ENCODE assay signal across 11 cellular contexts in the genomic region with DNA sequence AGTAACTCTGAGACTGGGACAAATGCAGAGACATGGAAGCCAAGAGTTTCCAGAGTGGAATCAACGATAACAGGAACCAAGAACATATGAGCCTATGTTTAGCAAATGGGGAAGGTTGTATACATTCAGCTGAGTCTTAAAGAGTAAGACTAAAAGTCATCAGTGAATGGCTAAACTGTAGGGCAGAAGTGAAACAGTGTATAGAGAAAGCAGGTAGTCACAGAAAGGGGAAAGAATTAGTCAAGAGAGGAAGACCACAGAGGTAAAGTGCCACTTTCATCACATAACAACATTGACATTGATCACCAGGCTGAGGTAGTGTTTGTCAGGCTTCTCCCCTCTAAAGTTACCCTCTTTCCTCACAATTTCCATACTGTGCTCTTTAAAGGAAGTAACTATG.
DNase-seq lines count a peak whose midpoint lies in the region; ATAC-seq and TF ChIP-seq lines count a peak whose summit lies in the region.
"Had no signal": no experiment of that assay in that cellular context is flagged by ENCODE, and none has a peak within 500 bp of the region (broad histone marks: within the 10 kb centered on the region; RNA-seq: fewer than 3 reads in every experiment).

No MANE protein-coding gene starts in this region.

- H3K4me1 Mint-ChIP-seq in WTC11, result peaks cover 38% of the 10 kb centered on the region

- peaks cover 6% of the 10 kb centered on the region for H3K36me3 Mint-ChIP-seq in WTC11

- H3K4me3 Mint-ChIP-seq in WTC11, result no peak overlapping the region
- H3K4me3 Mint-ChIP-seq: CD4-positive, alpha-beta T cell had no signal

- peak; percentile 50 for ATAC-seq in GM18867 (IDR thresholded peaks at IDR 0.05; ENCODE audit: unreplicated experiment)
- no peak for ATAC-seq in WTC11
- ATAC-seq: GM12878 had no signal

- POLR2A ChIA-PET in WTC11 (lab: Charles Lee), result interaction anchor here (0.6 kb wide), 1 partner anchor 301 kb away, joined by 3 read pairs; no protein-coding TSS in a partner anchor

- CTCF ChIA-PET in WTC11 (lab: Charles Lee), result no interaction called here

- no peak for TF ChIP-seq CTCF in WTC11 (IDR thresholded peaks at IDR 0.05)

- DNase-seq in NAMALWA (ENCODE audit: low spot score) (peak; percentile 1), WTC11 (ENCODE audit: low spot score) (no peak), NCI-H187 treated with DMSO at 0.1 percent for 48 hours (lab: John Stamatoyannopoulos, UW) (no peak), D341Med (ENCODE audit: low spot score) (no peak), activated T-cell treated with anti-CD3 and anti-CD28 coated beads for 4 hours (no peak)
- DNase-seq: AML-193; CD4-positive, alpha-beta T cell; DMS79 treated with DMSO at 0.1 percent for 48 hours; KG1 had no signal

- no peaks in the 10 kb centered on the region for H3K27me3 Mint-ChIP-seq in WTC11 (ENCODE audit: low read depth)
- H3K27me3 Mint-ChIP-seq: CD4-positive, alpha-beta T cell had no signal

- H3K9me3 Mint-ChIP-seq in WTC11, result peaks cover 13% of the 10 kb centered on the region

- H3K27ac Mint-ChIP-seq in WTC11, result 0 out of 2 replicates have a peak overlapping the region, but pooled peaks have one; percentile 34
- H3K27ac Mint-ChIP-seq: CD4-positive, alpha-beta T cell had no signal

TF ChIP-seq in WTC11, 78 proteins besides CTCF, POLR2A, EP300 and RAD21:
- TF ChIP-seq, protein P1, sequence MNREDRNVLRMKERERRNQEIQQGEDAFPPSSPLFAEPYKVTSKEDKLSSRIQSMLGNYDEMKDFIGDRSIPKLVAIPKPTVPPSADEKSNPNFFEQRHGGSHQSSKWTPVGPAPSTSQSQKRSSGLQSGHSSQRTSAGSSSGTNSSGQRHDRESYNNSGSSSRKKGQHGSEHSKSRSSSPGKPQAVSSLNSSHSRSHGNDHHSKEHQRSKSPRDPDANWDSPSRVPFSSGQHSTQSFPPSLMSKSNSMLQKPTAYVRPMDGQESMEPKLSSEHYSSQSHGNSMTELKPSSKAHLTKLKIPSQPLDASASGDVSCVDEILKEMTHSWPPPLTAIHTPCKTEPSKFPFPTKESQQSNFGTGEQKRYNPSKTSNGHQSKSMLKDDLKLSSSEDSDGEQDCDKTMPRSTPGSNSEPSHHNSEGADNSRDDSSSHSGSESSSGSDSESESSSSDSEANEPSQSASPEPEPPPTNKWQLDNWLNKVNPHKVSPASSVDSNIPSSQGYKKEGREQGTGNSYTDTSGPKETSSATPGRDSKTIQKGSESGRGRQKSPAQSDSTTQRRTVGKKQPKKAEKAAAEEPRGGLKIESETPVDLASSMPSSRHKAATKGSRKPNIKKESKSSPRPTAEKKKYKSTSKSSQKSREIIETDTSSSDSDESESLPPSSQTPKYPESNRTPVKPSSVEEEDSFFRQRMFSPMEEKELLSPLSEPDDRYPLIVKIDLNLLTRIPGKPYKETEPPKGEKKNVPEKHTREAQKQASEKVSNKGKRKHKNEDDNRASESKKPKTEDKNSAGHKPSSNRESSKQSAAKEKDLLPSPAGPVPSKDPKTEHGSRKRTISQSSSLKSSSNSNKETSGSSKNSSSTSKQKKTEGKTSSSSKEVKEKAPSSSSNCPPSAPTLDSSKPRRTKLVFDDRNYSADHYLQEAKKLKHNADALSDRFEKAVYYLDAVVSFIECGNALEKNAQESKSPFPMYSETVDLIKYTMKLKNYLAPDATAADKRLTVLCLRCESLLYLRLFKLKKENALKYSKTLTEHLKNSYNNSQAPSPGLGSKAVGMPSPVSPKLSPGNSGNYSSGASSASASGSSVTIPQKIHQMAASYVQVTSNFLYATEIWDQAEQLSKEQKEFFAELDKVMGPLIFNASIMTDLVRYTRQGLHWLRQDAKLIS (CRISPR knock-in tag; IDR thresholded peaks at IDR 0.05; ENCODE audit: borderline replicate concordance), result no peak
- TF ChIP-seq FOXK1 (CRISPR knock-in tag; IDR thresholded peaks at IDR 0.05), result no peak
- no peak for TF ChIP-seq GRHL2 (CRISPR knock-in tag; IDR thresholded peaks at IDR 0.05; ENCODE audit: insufficient replicate concordance, severe bottlenecking)
- TF ChIP-seq TEAD4 (CRISPR knock-in tag; IDR thresholded peaks at IDR 0.05), result no peak
- TF ChIP-seq ARID4B (CRISPR knock-in tag; IDR thresholded peaks at IDR 0.05; ENCODE audit: borderline replicate concordance), result no peak
- TF ChIP-seq NFE2L1 (CRISPR knock-in tag; IDR thresholded peaks at IDR 0.05), result no peak
- TF ChIP-seq, protein P2, sequence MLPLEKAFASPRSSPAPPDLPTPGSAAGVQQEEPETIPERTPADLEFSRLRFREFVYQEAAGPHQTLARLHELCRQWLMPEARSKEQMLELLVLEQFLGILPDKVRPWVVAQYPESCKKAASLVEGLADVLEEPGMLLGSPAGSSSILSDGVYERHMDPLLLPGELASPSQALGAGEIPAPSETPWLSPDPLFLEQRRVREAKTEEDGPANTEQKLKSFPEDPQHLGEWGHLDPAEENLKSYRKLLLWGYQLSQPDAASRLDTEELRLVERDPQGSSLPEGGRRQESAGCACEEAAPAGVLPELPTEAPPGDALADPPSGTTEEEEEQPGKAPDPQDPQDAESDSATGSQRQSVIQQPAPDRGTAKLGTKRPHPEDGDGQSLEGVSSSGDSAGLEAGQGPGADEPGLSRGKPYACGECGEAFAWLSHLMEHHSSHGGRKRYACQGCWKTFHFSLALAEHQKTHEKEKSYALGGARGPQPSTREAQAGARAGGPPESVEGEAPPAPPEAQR (CRISPR knock-in tag; IDR thresholded peaks at IDR 0.05), result no peak
- TF ChIP-seq ZNF317 (CRISPR knock-in tag; IDR thresholded peaks at IDR 0.05; ENCODE audit: borderline replicate concordance, low read depth), result no peak
- TF ChIP-seq, protein P3, sequence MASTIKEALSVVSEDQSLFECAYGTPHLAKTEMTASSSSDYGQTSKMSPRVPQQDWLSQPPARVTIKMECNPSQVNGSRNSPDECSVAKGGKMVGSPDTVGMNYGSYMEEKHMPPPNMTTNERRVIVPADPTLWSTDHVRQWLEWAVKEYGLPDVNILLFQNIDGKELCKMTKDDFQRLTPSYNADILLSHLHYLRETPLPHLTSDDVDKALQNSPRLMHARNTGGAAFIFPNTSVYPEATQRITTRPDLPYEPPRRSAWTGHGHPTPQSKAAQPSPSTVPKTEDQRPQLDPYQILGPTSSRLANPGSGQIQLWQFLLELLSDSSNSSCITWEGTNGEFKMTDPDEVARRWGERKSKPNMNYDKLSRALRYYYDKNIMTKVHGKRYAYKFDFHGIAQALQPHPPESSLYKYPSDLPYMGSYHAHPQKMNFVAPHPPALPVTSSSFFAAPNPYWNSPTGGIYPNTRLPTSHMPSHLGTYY (CRISPR knock-in tag; IDR thresholded peaks at IDR 0.05), result no peak
- no peak for TF ChIP-seq SMAD4 (CRISPR knock-in tag; IDR thresholded peaks at IDR 0.05)
